Comparison of ENCODE assay signal across 1 cellular context in genomic region chr14:35826218-35826951, GRCh38.
TF ChIP-seq lines count a peak whose summit lies in the region.

A gene with protein sequence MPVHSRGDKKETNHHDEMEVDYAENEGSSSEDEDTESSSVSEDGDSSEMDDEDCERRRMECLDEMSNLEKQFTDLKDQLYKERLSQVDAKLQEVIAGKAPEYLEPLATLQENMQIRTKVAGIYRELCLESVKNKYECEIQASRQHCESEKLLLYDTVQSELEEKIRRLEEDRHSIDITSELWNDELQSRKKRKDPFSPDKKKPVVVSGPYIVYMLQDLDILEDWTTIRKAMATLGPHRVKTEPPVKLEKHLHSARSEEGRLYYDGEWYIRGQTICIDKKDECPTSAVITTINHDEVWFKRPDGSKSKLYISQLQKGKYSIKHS (plus strand): TSS chr14:35826338. CDS start chr14:35826517, 179 bp downstream.

TF ChIP-seq in HepG2, 621 proteins besides CTCF, POLR2A, EP300 and RAD21 (continued from another document and continues in another):
- peak; percentile 100 for TF ChIP-seq ARID4A (CRISPR knock-in tag; IDR thresholded peaks at IDR 0.05; ENCODE audit: borderline replicate concordance)
- TF ChIP-seq BRF2 (CRISPR knock-in tag; IDR thresholded peaks at IDR 0.05) = peak; percentile 99
- peak; percentile 100 for TF ChIP-seq ZNF782 (CRISPR knock-in tag; IDR thresholded peaks at IDR 0.05; ENCODE audit: borderline replicate concordance)
- TF ChIP-seq FLYWCH1 (CRISPR knock-in tag; IDR thresholded peaks at IDR 0.05) = no peak
- no peak for TF ChIP-seq SMC3 (IDR thresholded peaks at IDR 0.05; ENCODE audit: low read length)
- peak; percentile 97 for TF ChIP-seq NFE2L1 (CRISPR knock-in tag; IDR thresholded peaks at IDR 0.05; ENCODE audit: borderline replicate concordance)
- TF ChIP-seq NCOA5 (CRISPR knock-in tag; IDR thresholded peaks at IDR 0.05) = no peak
- peak; percentile 98 for TF ChIP-seq WIZ (CRISPR knock-in tag; IDR thresholded peaks at IDR 0.05)
- peak; percentile 82; the same call in 1 of the 2 replicates for TF ChIP-seq ZKSCAN5 (CRISPR knock-in tag; IDR thresholded peaks at IDR 0.05)
- peak; percentile 66 for TF ChIP-seq THRA (CRISPR knock-in tag; IDR thresholded peaks at IDR 0.05; ENCODE audit: borderline replicate concordance)
- TF ChIP-seq NFIC (IDR thresholded peaks at IDR 0.05; ENCODE audit: low read length) = no peak
- 0 out of 2 replicates have a peak, but pooled peaks have one; percentile 36 for TF ChIP-seq HNRNPUL1 (IDR thresholded peaks at IDR 0.05; ENCODE audit: low read depth, low read length)
- TF ChIP-seq, protein P1, sequence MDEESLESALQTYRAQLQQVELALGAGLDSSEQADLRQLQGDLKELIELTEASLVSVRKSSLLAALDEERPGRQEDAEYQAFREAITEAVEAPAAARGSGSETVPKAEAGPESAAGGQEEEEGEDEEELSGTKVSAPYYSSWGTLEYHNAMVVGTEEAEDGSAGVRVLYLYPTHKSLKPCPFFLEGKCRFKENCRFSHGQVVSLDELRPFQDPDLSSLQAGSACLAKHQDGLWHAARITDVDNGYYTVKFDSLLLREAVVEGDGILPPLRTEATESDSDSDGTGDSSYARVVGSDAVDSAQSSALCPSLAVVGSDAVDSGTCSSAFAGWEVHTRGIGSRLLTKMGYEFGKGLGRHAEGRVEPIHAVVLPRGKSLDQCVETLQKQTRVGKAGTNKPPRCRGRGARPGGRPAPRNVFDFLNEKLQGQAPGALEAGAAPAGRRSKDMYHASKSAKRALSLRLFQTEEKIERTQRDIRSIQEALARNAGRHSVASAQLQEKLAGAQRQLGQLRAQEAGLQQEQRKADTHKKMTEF (CRISPR knock-in tag; IDR thresholded peaks at IDR 0.05) = peak; percentile 100
- no peak; the same call in 1 of the 2 replicates for TF ChIP-seq ZNF460 (CRISPR knock-in tag; IDR thresholded peaks at IDR 0.05; ENCODE audit: borderline replicate concordance)
- peak; percentile 97 for TF ChIP-seq THAP9 (CRISPR knock-in tag; IDR thresholded peaks at IDR 0.05; ENCODE audit: borderline replicate concordance)
- TF ChIP-seq ZNF883 (CRISPR knock-in tag; IDR thresholded peaks at IDR 0.05; ENCODE audit: not compliant biosample characterization) = peak; percentile 100
- TF ChIP-seq ZNF362 (CRISPR knock-in tag; IDR thresholded peaks at IDR 0.05; ENCODE audit: borderline replicate concordance) = peak; percentile 83; the same call in 1 of the 2 replicates
- TF ChIP-seq LBX2 (CRISPR knock-in tag; IDR thresholded peaks at IDR 0.05; ENCODE audit: borderline replicate concordance) = 0 out of 2 replicates have a peak, but pooled peaks have one; percentile 92
- TF ChIP-seq ARHGAP35 (CRISPR knock-in tag; IDR thresholded peaks at IDR 0.05; ENCODE audit: borderline replicate concordance) = peak; percentile 99
- TF ChIP-seq ZNF382 (CRISPR knock-in tag; IDR thresholded peaks at IDR 0.05; ENCODE audit: borderline replicate concordance) = no peak
- TF ChIP-seq GTF2F1 (IDR thresholded peaks at IDR 0.05; ENCODE audit: low read length) = 0 out of 2 replicates have a peak, but pooled peaks have one; percentile 28
- peak; percentile 94 for TF ChIP-seq KLF12 (CRISPR knock-in tag; IDR thresholded peaks at IDR 0.05; ENCODE audit: borderline replicate concordance)
- TF ChIP-seq ZNF605 (CRISPR knock-in tag; IDR thresholded peaks at IDR 0.05) = peak; percentile 100
- TF ChIP-seq SAP130 (CRISPR knock-in tag; IDR thresholded peaks at IDR 0.05; ENCODE audit: low read depth) = peak; percentile 96
- peak; percentile 98 for TF ChIP-seq SALL1 (CRISPR knock-in tag; IDR thresholded peaks at IDR 0.05)
- TF ChIP-seq ERF (CRISPR knock-in tag; IDR thresholded peaks at IDR 0.05) = peak; percentile 100
- TF ChIP-seq SIN3A (IDR thresholded peaks at IDR 0.05; ENCODE audit: borderline replicate concordance, low read depth, low read length) = peak; percentile 82
- TF ChIP-seq PHF8 (CRISPR knock-in tag; IDR thresholded peaks at IDR 0.05) = peak; percentile 100
- TF ChIP-seq, protein P2, sequence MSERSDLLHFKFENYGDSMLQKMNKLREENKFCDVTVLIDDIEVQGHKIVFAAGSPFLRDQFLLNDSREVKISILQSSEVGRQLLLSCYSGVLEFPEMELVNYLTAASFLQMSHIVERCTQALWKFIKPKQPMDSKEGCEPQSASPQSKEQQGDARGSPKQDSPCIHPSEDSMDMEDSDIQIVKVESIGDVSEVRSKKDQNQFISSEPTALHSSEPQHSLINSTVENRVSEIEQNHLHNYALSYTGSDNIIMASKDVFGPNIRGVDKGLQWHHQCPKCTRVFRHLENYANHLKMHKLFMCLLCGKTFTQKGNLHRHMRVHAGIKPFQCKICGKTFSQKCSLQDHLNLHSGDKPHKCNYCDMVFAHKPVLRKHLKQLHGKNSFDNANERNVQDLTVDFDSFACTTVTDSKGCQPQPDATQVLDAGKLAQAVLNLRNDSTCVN (CRISPR knock-in tag; IDR thresholded peaks at IDR 0.05; ENCODE audit: borderline replicate concordance) = peak; percentile 94
- peak; percentile 87 for TF ChIP-seq GATAD2A (CRISPR knock-in tag; IDR thresholded peaks at IDR 0.05)
- TF ChIP-seq, protein P3, sequence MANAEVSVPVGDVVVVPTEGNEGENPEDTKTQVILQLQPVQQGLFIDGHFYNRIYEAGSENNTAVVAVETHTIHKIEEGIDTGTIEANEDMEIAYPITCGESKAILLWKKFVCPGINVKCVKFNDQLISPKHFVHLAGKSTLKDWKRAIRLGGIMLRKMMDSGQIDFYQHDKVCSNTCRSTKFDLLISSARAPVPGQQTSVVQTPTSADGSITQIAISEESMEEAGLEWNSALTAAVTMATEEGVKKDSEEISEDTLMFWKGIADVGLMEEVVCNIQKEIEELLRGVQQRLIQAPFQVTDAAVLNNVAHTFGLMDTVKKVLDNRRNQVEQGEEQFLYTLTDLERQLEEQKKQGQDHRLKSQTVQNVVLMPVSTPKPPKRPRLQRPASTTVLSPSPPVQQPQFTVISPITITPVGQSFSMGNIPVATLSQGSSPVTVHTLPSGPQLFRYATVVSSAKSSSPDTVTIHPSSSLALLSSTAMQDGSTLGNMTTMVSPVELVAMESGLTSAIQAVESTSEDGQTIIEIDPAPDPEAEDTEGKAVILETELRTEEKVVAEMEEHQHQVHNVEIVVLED (CRISPR knock-in tag; IDR thresholded peaks at IDR 0.05; ENCODE audit: borderline replicate concordance) = peak; percentile 89
- peak; percentile 98 for TF ChIP-seq CBX1 (IDR thresholded peaks at IDR 0.05; ENCODE audit: low read depth)
- no peak for TF ChIP-seq NPAS2 (CRISPR knock-in tag; IDR thresholded peaks at IDR 0.05; ENCODE audit: borderline replicate concordance)
- peak; percentile 99; the same call in 1 of the 2 replicates for TF ChIP-seq ZNF451 (CRISPR knock-in tag; IDR thresholded peaks at IDR 0.05)
- TF ChIP-seq, protein P4, sequence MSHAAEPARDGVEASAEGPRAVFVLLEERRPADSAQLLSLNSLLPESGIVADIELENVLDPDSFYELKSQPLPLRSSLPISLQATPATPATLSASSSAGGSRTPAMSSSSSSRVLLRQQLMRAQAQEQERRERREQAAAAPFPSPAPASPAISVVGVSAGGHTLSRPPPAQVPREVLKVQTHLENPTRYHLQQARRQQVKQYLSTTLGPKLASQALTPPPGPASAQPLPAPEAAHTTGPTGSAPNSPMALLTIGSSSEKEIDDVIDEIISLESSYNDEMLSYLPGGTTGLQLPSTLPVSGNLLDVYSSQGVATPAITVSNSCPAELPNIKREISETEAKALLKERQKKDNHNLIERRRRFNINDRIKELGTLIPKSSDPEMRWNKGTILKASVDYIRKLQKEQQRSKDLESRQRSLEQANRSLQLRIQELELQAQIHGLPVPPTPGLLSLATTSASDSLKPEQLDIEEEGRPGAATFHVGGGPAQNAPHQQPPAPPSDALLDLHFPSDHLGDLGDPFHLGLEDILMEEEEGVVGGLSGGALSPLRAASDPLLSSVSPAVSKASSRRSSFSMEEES (CRISPR knock-in tag; IDR thresholded peaks at IDR 0.05) = peak; percentile 77
- TF ChIP-seq ZNF160 (CRISPR knock-in tag; IDR thresholded peaks at IDR 0.05) = peak; percentile 87; the same call in 1 of the 2 replicates
- TF ChIP-seq ZNF136 (CRISPR knock-in tag; IDR thresholded peaks at IDR 0.05; ENCODE audit: low read depth) = peak; percentile 99
- TF ChIP-seq, protein P5, sequence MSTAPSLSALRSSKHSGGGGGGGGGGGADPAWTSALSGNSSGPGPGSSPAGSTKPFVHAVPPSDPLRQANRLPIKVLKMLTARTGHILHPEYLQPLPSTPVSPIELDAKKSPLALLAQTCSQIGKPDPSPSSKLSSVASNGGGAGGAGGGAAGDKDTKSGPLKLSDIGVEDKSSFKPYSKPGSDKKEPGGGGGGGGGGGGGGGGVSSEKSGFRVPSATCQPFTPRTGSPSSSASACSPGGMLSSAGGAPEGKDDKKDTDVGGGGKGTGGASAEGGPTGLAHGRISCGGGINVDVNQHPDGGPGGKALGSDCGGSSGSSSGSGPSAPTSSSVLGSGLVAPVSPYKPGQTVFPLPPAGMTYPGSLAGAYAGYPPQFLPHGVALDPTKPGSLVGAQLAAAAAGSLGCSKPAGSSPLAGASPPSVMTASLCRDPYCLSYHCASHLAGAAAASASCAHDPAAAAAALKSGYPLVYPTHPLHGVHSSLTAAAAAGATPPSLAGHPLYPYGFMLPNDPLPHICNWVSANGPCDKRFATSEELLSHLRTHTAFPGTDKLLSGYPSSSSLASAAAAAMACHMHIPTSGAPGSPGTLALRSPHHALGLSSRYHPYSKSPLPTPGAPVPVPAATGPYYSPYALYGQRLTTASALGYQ (CRISPR knock-in tag; IDR thresholded peaks at IDR 0.05) = peak; percentile 89; the same call in 1 of the 2 replicates
